In the genomic region with DNA sequence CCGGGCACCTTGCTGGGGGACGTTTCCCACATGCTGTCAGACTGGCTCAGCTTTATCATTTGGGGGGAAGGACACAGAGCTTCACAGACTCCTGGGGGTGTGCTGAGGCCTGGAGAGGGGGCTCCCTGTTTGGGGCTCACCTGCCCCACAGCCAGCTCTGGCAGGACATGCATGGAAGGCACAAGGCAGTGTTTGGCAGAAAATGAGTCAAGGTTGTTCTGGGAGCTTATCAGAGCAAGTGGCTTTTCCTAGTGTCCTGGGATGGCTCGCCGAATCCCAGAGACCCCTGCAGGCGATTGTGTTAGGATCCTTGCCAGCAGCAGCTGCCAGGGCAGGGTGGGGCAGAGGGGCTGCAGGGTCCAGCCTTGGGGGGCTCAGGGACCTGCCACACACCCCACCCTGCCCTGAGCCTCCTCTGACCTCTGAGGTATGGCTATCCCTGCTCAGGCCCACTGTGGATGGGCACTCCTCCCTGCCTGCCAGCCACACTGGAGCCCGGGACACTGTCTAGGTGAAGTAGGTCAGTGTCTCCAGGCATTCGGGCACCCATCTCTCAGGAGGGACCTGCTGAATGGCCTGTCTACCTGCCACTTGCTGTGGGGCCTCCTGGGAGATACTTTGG, we compare ENCODE assay signal across 27 cellular contexts.
"Had no signal": no experiment of that assay in that cellular context is flagged by ENCODE, and none has a peak within 500 bp of the region (broad histone marks: within the 10 kb centered on the region; RNA-seq: fewer than 3 reads in every experiment).

No MANE protein-coding gene starts in this region.

- ATAC-seq: activated CD8-positive, alpha-beta T cell treated with anti-CD3 and anti-CD28 coated beads for 36 hours; activated naive CD4-positive, alpha-beta T cell treated with anti-CD3 and anti-CD28 coated beads, Interleukin-2, amount 50 U/mL, for 72 hours; body of pancreas had no signal

- H3K27ac ChIP-seq: adrenal gland, body of pancreas, breast epithelium, KMS-11, PC-9, RWPE1, SJCRH30, SK-N-MC had no signal

- H3K4me1 Mint-ChIP-seq: activated CD4-positive, alpha-beta T cell treated with anti-CD3 and anti-CD28 coated beads, Interleukin-2, amount 10 ng/mL, durations not matched to agents 24 days and 14 days had no signal

- H3K36me3 Mint-ChIP-seq: activated naive CD4-positive, alpha-beta T cell treated with anti-CD3 and anti-CD28 coated beads, Interleukin-2, amount 50 U/mL, for 72 hours had no signal

- H3K27ac Mint-ChIP-seq: activated CD4-positive, alpha-beta T cell treated with anti-CD3 and anti-CD28 coated beads, Interleukin-2, amount 10 ng/mL, durations not matched to agents 24 days and 14 days; activated CD8-positive, alpha-beta T cell treated with anti-CD3 and anti-CD28 coated beads for 36 hours; activated naive CD4-positive, alpha-beta T cell treated with anti-CD3 and anti-CD28 coated beads for 36 hours; activated naive CD4-positive, alpha-beta T cell treated with anti-CD3 and anti-CD28 coated beads, Interleukin-2, amount 50 U/mL, for 72 hours; activated T-helper 2 cell treated with anti-CD3 and anti-CD28 coated beads, Interferon-gamma antibody, Interleukin-2, Interleukin-4, amounts not matched to agents 10 μg/mL and 5 μg/mL and 100 μg/mL, durations not matched to agents 14 hours and 24 hours and 36 hours had no signal

- H3K4me2 ChIP-seq: KMS-11, PC-9 had no signal

- H3K4me3 ChIP-seq: adrenal gland, body of pancreas, breast epithelium, PC-9, SJCRH30, SK-N-MC had no signal

- H3K27me3 Mint-ChIP-seq: activated CD4-positive, alpha-beta T cell treated with anti-CD3 and anti-CD28 coated beads, Interleukin-2, amount 10 ng/mL, durations not matched to agents 24 days and 14 days; activated CD8-positive, alpha-beta T cell treated with anti-CD3 and anti-CD28 coated beads for 36 hours had no signal

- H3K36me3 ChIP-seq: adrenal gland, breast epithelium, SJCRH30 had no signal

- H3K9me3 ChIP-seq: adrenal gland, body of pancreas, breast epithelium, SJCRH30 had no signal

- H3K4me3 Mint-ChIP-seq: activated CD4-positive, alpha-beta T cell treated with anti-CD3 and anti-CD28 coated beads, Interleukin-2, amount 10 ng/mL, durations not matched to agents 24 days and 14 days; activated CD8-positive, alpha-beta T cell treated with anti-CD3 and anti-CD28 coated beads for 36 hours; activated naive CD4-positive, alpha-beta T cell treated with anti-CD3 and anti-CD28 coated beads for 36 hours had no signal

- DNase-seq: activated CD4-positive, alpha-beta T cell treated with anti-CD3 and anti-CD28 coated beads, Interleukin-2, amount 10 ng/mL, durations not matched to agents 24 days and 14 days; activated CD4-positive, alpha-beta T cell treated with anti-CD3 and anti-CD28 coated beads, Interleukin-2, amount 50 U/mL, for 4 hours; activated CD8-positive, alpha-beta T cell treated with anti-CD3 and anti-CD28 coated beads for 36 hours; activated gamma-delta T cell treated with Interleukin-2 at 50 U/mL for 16 hours; activated naive CD4-positive, alpha-beta T cell treated with anti-CD3 and anti-CD28 coated beads for 36 hours; activated T-cell treated with anti-CD3 and anti-CD28 coated beads, Interleukin-2, amount 50 U/mL, for 1 hour; adrenal gland; body of pancreas; MM.1S; MV-4-11; NCI-H1092; NCI-H1436 treated with DMSO at 0.1 percent for 48 hours; NCI-H1694 treated with DMSO at 0.1 percent for 48 hours; NCI-H2029; NCI-H510A; NCI-H526; NCI-H748 treated with DMSO at 0.1 percent for 48 hours; SHP77; SJCRH30; T1000 had no signal

- H3K4me1 ChIP-seq: adrenal gland, body of pancreas, breast epithelium, SJCRH30 had no signal

- H3K9ac ChIP-seq: KMS-11 had no signal

- H3K27me3 ChIP-seq: adrenal gland, body of pancreas had no signal

- H2AFZ ChIP-seq: PC-9 had no signal

- H3K9me3 Mint-ChIP-seq: activated CD4-positive, alpha-beta T cell treated with anti-CD3 and anti-CD28 coated beads, Interleukin-2, amount 10 ng/mL, durations not matched to agents 24 days and 14 days; activated CD8-positive, alpha-beta T cell treated with anti-CD3 and anti-CD28 coated beads for 36 hours; activated naive CD4-positive, alpha-beta T cell treated with anti-CD3 and anti-CD28 coated beads for 36 hours; activated naive CD4-positive, alpha-beta T cell treated with anti-CD3 and anti-CD28 coated beads, Interleukin-2, amount 50 U/mL, for 72 hours; activated T-helper 2 cell treated with anti-CD3 and anti-CD28 coated beads, Interferon-gamma antibody, Interleukin-2, Interleukin-4, amounts not matched to agents 10 μg/mL and 5 μg/mL and 100 μg/mL, durations not matched to agents 14 hours and 24 hours and 36 hours had no signal
